ENCODE assay signal across 8 cellular contexts in the genomic region with DNA sequence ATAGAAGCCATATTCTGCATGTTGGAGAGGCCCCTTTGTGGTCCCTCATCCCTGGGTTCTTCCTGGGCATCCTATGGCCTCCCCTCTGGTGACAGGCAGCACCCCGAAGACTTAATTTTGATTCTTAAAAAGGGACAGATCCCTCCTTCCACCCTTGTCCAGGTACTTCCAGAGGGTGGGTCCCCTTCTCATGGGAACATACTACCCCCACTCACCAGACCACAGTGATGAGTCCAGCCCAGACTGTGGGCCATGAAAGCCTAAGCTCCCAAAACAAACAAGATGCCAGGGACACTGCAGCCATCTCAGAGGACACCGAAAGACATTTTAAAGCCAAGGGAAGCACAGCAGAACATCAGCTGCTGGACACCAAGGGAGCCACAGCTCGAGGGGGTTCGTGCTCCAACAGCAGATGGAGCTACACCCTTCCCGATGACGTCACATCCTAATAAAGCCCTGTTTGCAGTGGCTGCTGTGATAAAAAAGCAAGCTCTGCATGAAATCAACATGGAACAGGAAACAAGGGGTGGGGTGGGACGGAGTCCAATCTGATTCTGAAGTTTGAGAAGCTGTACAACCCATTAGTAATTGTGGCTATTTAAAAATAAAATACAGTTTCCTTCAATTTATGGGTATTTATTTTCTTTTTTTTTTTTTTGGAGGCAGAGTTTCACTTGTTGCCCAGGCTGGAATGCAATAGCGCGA. TPM values are rescaled to one million over a fixed set of nuclear protein-coding genes. Genes with fewer than 3 reads are reported as not detected.
DNase-seq lines count a peak whose midpoint lies in the region; ATAC-seq and TF ChIP-seq lines count a peak whose summit lies in the region.

No MANE protein-coding gene starts in this region.

- peak; percentile 51 for DNase-seq in SIG-M5 treated with dmso at 0.1 percent for 504 hours (lab: John Stamatoyannopoulos, UW; ENCODE audit: unreplicated experiment)
- DNase-seq in SIG-M5 (lab: John Stamatoyannopoulos, UW) = no peak
- peak; percentile 87 for DNase-seq in NCI-H510A (lab: John Stamatoyannopoulos, UW)
- DNase-seq in Right ventricle myocardium superior = peak; percentile 82
- peak; percentile 87 for DNase-seq in prostate gland (ENCODE audit: low spot score)
- DNase-seq in cerebellar nuclear complex (lab: John Stamatoyannopoulos, UW) = no peak

- TF ChIP-seq CTCF in prostate gland (IDR thresholded peaks at IDR 0.05) = peak; percentile 23 to 62 (median 52)

- H3K9me3 ChIP-seq in prostate gland = no peaks in the 10 kb centered on the region

- WGBS in prostate gland = 15% methylated on average over 9 of the region's 9 CpGs

- H3K27ac ChIP-seq in angular gyrus (ENCODE audit: low read depth, low read length) (peak overlapping the region; percentile 82), prostate gland (peak overlapping the region; percentile 77 to 80)

- intact Hi-C loops in Right ventricle myocardium superior (cut with DNase I) (no loop called here), prostate gland (cut with DNase I) (loop anchor here (5.0 kb wide), 1 partner anchor 34 kb away; a partner anchor contains a TSS)

- H3K27me3 ChIP-seq in prostate gland (replicated peaks; ENCODE audit: insufficient read depth) = no peaks in the 10 kb centered on the region

- TF ChIP-seq POLR2A in prostate gland (IDR thresholded peaks at IDR 0.05) = no peak

- peaks cover 20% of the 10 kb centered on the region for H3K4me1 ChIP-seq in prostate gland (replicated peaks)

- no peaks in the 10 kb centered on the region for H3K36me3 ChIP-seq in prostate gland

- ATAC-seq in Right ventricle myocardium superior (ENCODE audit: poor library complexity) = peak; percentile 86
- ATAC-seq in GM21381 (IDR thresholded peaks at IDR 0.05; ENCODE audit: unreplicated experiment) = no peak

- no peak overlapping the region for H3K4me3 ChIP-seq in prostate gland

RNA-seq across cellular contexts. Expression of a gene that starts 32.4 kb away (rescaled TPM):
- total RNA-seq in Right ventricle myocardium superior (154 TPM), prostate gland (100 to 1,000 TPM; 163 to 233 TPM)

RNA-seq across cellular contexts. Expression of a gene that starts 56.5 kb away (rescaled TPM):
- total RNA-seq in Right ventricle myocardium superior = not detected
- under 1 TPM; 0.18 to 0.28 TPM for total RNA-seq in prostate gland

Comparison
In these comparisons a context has a peak if more than half of its experiments do, and no peak if none do; other contexts are left out.
1. DNase-seq: peak in SIG-M5 treated with dmso at 0.1 percent for 504 hours (single experiment), NCI-H510A (single experiment), Right ventricle myocardium superior (single experiment) and prostate gland (single experiment); none in SIG-M5 (single experiment) and cerebellar nuclear complex (0 of 2).